In the genomic region with DNA sequence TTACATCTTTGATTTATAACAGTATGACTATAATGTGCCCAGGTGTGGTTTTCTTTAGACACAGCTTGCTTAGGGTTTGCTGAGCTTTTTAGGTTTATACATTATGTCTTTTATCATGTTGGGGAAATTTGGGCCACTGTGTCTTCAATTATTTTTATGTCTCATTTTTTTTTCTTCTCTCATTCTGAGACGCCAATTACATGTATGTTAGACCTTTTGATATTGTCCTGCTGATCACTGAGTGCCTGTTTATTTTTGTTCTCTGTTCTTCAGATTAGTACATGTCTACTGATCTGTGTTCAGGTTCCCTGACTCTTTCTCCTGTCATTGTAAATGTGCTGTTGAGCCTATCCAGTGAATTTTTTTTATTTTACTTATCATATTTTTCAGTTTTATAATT, we compare ENCODE assay signal across 9 cellular contexts. TPM values are rescaled to one million over a fixed set of nuclear protein-coding genes. Genes with fewer than 3 reads are reported as not detected.
"Had no signal": no experiment of that assay in that cellular context is flagged by ENCODE, and none has a peak within 500 bp of the region (broad histone marks: within the 10 kb centered on the region; RNA-seq: fewer than 3 reads in every experiment).

No MANE protein-coding gene starts in this region.

- H2AFZ ChIP-seq: GM23338 had no signal

- H3K4me1 ChIP-seq: HAP-1 had no signal

- H3K4me2 ChIP-seq: GM23338 had no signal

- H3K9me3 ChIP-seq: HAP-1 had no signal

- DNase-seq: GOT3, H7, H9, HCEC 1CT, HFFc6 had no signal

- H3K4me3 ChIP-seq: GM23338, HAP-1 had no signal

- H3K36me3 ChIP-seq: HAP-1 had no signal

- ATAC-seq: GM23338, HCT116 had no signal

RNA-seq across cellular contexts. Expression of a gene that starts 36.1 kb away (rescaled TPM):
- total RNA-seq: H4, HFFc6 had no signal

RNA-seq across cellular contexts. Expression of a gene that starts 57.7 kb away (rescaled TPM):
- total RNA-seq: H4, HFFc6 had no signal

RNA-seq across cellular contexts. Expression of a gene that starts 58.1 kb away (rescaled TPM):
- total RNA-seq: H4, H7, HFFc6 had no signal
